24 cellular contexts compared by ENCODE assay signal in the genomic region with DNA sequence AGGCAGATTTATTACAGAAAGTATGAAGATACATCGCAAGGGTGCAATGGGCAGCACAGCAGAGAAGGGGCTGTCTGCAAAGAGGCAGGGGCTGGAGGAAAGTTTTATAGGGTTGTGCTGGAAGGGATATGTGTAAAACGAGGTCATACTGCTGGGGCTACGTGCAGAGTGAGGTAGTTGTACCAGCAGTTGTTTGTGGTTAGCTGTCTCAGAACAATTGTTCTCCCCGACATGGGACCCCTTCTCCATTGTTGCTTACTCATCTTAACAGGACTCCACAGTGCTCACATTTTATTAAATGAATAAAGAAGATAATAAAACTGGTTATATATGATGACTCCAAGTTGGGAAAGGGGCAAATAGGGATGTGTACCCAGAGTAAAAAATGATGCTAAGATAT.
"Had no signal": no experiment of that assay in that cellular context is flagged by ENCODE, and none has a peak within 500 bp of the region (broad histone marks: within the 10 kb centered on the region; RNA-seq: fewer than 3 reads in every experiment).

No MANE protein-coding gene starts in this region.

- ATAC-seq: effector memory CD8-positive, alpha-beta T cell; foreskin keratinocyte; gastroesophageal sphincter; heart left ventricle; left cardiac atrium; left lung; left ventricle myocardium superior; lower lobe of right lung; naive thymus-derived CD4-positive, alpha-beta T cell had no signal

- DNase-seq: colonic mucosa; cortex of kidney; effector CD8-positive, alpha-beta T cell; effector memory CD8-positive, alpha-beta T cell; endodermal cell; foreskin keratinocyte; heart left ventricle; hippocampal formation; left cardiac atrium; left lung; left ventricle myocardium superior; lower lobe of right lung; mesenchymal stem cell; mucosa of descending colon; naive thymus-derived CD4-positive, alpha-beta T cell had no signal

- H3K27me3 Mint-ChIP-seq: effector memory CD8-positive, alpha-beta T cell; naive thymus-derived CD4-positive, alpha-beta T cell had no signal

- H3K36me3 ChIP-seq: colonic mucosa, esophagus muscularis mucosa, gastroesophageal sphincter, heart left ventricle, left lung, lower lobe of right lung had no signal

- H3K9me3 Mint-ChIP-seq: dendritic cell treated with granulocyte-macrophage colony-stimulating factor and Interleukin-4, amounts not matched to agents 40 ng/mL and 50 ng/mL, for 4 days; effector memory CD8-positive, alpha-beta T cell had no signal

- H3K4me1 ChIP-seq: colonic mucosa, esophagus muscularis mucosa, foreskin keratinocyte, gastroesophageal sphincter, heart left ventricle, left lung, lower lobe of right lung had no signal

- H3K27ac Mint-ChIP-seq: dendritic cell treated with granulocyte-macrophage colony-stimulating factor and Interleukin-4, amounts not matched to agents 40 ng/mL and 50 ng/mL, for 4 days; effector memory CD8-positive, alpha-beta T cell; endodermal cell; mesothelial cell of epicardium; naive thymus-derived CD4-positive, alpha-beta T cell had no signal

- H3K27me3 ChIP-seq: colonic mucosa, esophagus muscularis mucosa, gastroesophageal sphincter, heart left ventricle, left lung had no signal

- H3K9me3 ChIP-seq: colonic mucosa, esophagus muscularis mucosa, gastroesophageal sphincter, heart left ventricle, left lung, lower lobe of right lung, mucosa of descending colon had no signal

- FAIRE-seq: endometrium, endothelial cell of umbilical vein, frontal cortex, islet of Langerhans, keratinocyte had no signal

- H3K27ac ChIP-seq: colonic mucosa, esophagus muscularis mucosa, foreskin keratinocyte, gastroesophageal sphincter, heart left ventricle, left lung, lower lobe of right lung had no signal

- H3K4me1 Mint-ChIP-seq: endodermal cell, mesothelial cell of epicardium had no signal

- H3K4me3 ChIP-seq: colonic mucosa, esophagus muscularis mucosa, gastroesophageal sphincter, heart left ventricle, left lung, lower lobe of right lung, mucosa of descending colon had no signal

- H3K4me3 Mint-ChIP-seq: dendritic cell treated with granulocyte-macrophage colony-stimulating factor and Interleukin-4, amounts not matched to agents 40 ng/mL and 50 ng/mL, for 4 days; effector memory CD8-positive, alpha-beta T cell; endodermal cell; mesothelial cell of epicardium; naive thymus-derived CD4-positive, alpha-beta T cell had no signal
